ENCODE assay signal across 12 cellular contexts in genomic region chr6:53033764-53034163, GRCh38. TPM values are rescaled to one million over a fixed set of nuclear protein-coding genes. Genes with fewer than 3 reads are reported as not detected.
DNase-seq lines count a peak whose midpoint lies in the region; ATAC-seq and TF ChIP-seq lines count a peak whose summit lies in the region.
"Had no signal": no experiment of that assay in that cellular context is flagged by ENCODE, and none has a peak within 500 bp of the region (broad histone marks: within the 10 kb centered on the region; RNA-seq: fewer than 3 reads in every experiment).

No MANE protein-coding gene starts in this region.

- DNase-seq in EH (ENCODE audit: low read depth) (peak; percentile 83), caudate nucleus (lab: John Stamatoyannopoulos, UW) (peak in 1 of 61 donors; percentile 9), left ventricle myocardium superior (no peak), renal cortical epithelial cell (ENCODE audit: low read depth) (peak; percentile 51), NCI-H187 treated with DMSO at 0.1 percent for 48 hours (lab: John Stamatoyannopoulos, UW) (no peak), Peyer's patch (no peak), ascending aorta (ENCODE audit: low spot score in 2 of 2) (no peak)
- no peak for DNase-seq in activated CD4-positive, alpha-beta T cell treated with anti-CD3 and anti-CD28 coated beads, Interleukin-2, amount 50 U/mL, for 1 hour
- DNase-seq: MV-4-11, NCI-H345, upper lobe of left lung had no signal

- H3K4me1 ChIP-seq in Peyer's patch (no peaks in the 10 kb centered on the region), ascending aorta (no peaks in the 10 kb centered on the region)
- H3K4me1 ChIP-seq: BLaER1, upper lobe of left lung had no signal

- TF ChIP-seq CTCF in Peyer's patch (IDR thresholded peaks at IDR 0.05): no peak
- no peak for TF ChIP-seq CTCF in ascending aorta (IDR thresholded peaks at IDR 0.05)

- H3K36me3 ChIP-seq in Peyer's patch (peaks cover 0 to 68% (median 0%) of the 10 kb centered on the region in 3 donors), ascending aorta (peaks cover 13 to 59% of the 10 kb centered on the region in 2 donors)

- intact Hi-C loops in left ventricle myocardium superior (cut with micrococcal nuclease): no loop called here
- intact Hi-C loops in ascending aorta (cut with DNase I): no loop called here

- no peaks in the 10 kb centered on the region for H3K9me3 ChIP-seq in Peyer's patch
- no peaks in the 10 kb centered on the region for H3K9me3 ChIP-seq in ascending aorta
- H3K9me3 ChIP-seq: BLaER1, upper lobe of left lung had no signal

- ATAC-seq in left ventricle myocardium superior: peak; percentile 64

- no peaks in the 10 kb centered on the region for H3K27me3 ChIP-seq in Peyer's patch
- no peaks in the 10 kb centered on the region for H3K27me3 ChIP-seq in ascending aorta
- H3K27me3 ChIP-seq: BLaER1, upper lobe of left lung had no signal

- TF ChIP-seq POLR2A in Peyer's patch (IDR thresholded peaks at IDR 0.05): no peak

- H3K27ac ChIP-seq in caudate nucleus (ENCODE audit: low read depth, low read length) (peak overlapping the region; percentile 87), Peyer's patch (peak overlapping the region in 2 of 4 donors; percentile 8 to 62), ascending aorta (peak overlapping the region in 1 of 2 donors; percentile 6)
- H3K27ac ChIP-seq: BLaER1 had no signal

- H3K4me3 ChIP-seq in Peyer's patch (no peak overlapping the region), ascending aorta (no peak overlapping the region)
- H3K4me3 ChIP-seq: BLaER1, upper lobe of left lung had no signal

RNA-seq across cellular contexts. Expression of gene CILK1, which starts 27.9 kb away (rescaled TPM):
- total RNA-seq in left ventricle myocardium superior (7.5 TPM), renal cortical epithelial cell (4.0 and 6.3 TPM in 2 replicates), Peyer's patch (10 to 100 TPM; 14.9 to 21.0 (median 17.4) TPM), ascending aorta (8.4 TPM)

RNA-seq across cellular contexts. Expression of gene FBXO9, which starts 31.4 kb away (rescaled TPM):
- 54.9 TPM for total RNA-seq in left ventricle myocardium superior
- 40.6 and 58.4 TPM in 2 replicates for total RNA-seq in renal cortical epithelial cell
- 100 to 1,000 TPM in 1 of 4 donors, 10 to 100 TPM in 3; 62.5 to 109 (median 76.6) TPM for total RNA-seq in Peyer's patch
- total RNA-seq in ascending aorta: 34.1 TPM

RNA-seq across cellular contexts. Expression of gene GSTA4, which starts 38.7 kb away (rescaled TPM):
- total RNA-seq in left ventricle myocardium superior (8.0 TPM), renal cortical epithelial cell (16.3 and 36.6 TPM in 2 replicates), Peyer's patch (10 to 100 TPM; 13.9 to 17.9 (median 15.0) TPM), ascending aorta (1.7 TPM)

Comparison
In these comparisons a context has a peak if more than half of its experiments do, and no peak if none do; other contexts are left out.
1. DNase-seq: peak in EH (single experiment) and renal cortical epithelial cell (single experiment); none in left ventricle myocardium superior (single experiment), NCI-H187 treated with DMSO at 0.1 percent for 48 hours (single experiment), Peyer's patch (0 of 3), ascending aorta (0 of 2) and activated CD4-positive, alpha-beta T cell treated with anti-CD3 and anti-CD28 coated beads, Interleukin-2, amount 50 U/mL, for 1 hour (single experiment).